ENCODE assay signal across 1 cellular context in genomic region chr15:78208341-78208844, GRCh38.
TF ChIP-seq lines count a peak whose summit lies in the region.

No MANE protein-coding gene starts in this region.

TF ChIP-seq in H1, 55 proteins besides CTCF, POLR2A, EP300 and RAD21:
- TF ChIP-seq CEBPB (IDR thresholded peaks at IDR 0.05; ENCODE audit: low read depth, low read length) (no peak), ASH2L (IDR thresholded peaks at IDR 0.05; ENCODE audit: low read length) (no peak), SRF (IDR thresholded peaks at IDR 0.05; ENCODE audit: low read depth, low read length) (no peak), SAP30 (IDR thresholded peaks at IDR 0.05; ENCODE audit: insufficient read depth, insufficient replicate concordance, low read length) (no peak), CHD2 (IDR thresholded peaks at IDR 0.05; ENCODE audit: low read length) (no peak), MAX (IDR thresholded peaks at IDR 0.05) (no peak), EGR1 (IDR thresholded peaks at IDR 0.05; ENCODE audit: borderline replicate concordance, low read depth, low read length) (no peak)
TF ChIP-seq in H1: peak in this region for 0.
